In genomic region chr7:73738612-73739386, GRCh38 we compare ENCODE assay signal across 8 cellular contexts. TPM values are rescaled to one million over a fixed set of nuclear protein-coding genes. Genes with fewer than 3 reads are reported as not detected.
DNase-seq lines count a peak whose midpoint lies in the region; ATAC-seq and TF ChIP-seq lines count a peak whose summit lies in the region.

A gene with protein sequence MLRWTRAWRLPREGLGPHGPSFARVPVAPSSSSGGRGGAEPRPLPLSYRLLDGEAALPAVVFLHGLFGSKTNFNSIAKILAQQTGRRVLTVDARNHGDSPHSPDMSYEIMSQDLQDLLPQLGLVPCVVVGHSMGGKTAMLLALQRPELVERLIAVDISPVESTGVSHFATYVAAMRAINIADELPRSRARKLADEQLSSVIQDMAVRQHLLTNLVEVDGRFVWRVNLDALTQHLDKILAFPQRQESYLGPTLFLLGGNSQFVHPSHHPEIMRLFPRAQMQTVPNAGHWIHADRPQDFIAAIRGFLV (minus strand): TSS chr7:73738802. CDS start chr7:73738770, 32 bp downstream.

- H3K27ac ChIP-seq in SJSA1, result peak within 1 kb of the TSS; percentile 53
- peak within 1 kb of the TSS; percentile 76 for H3K27ac ChIP-seq in foreskin keratinocyte

- DNase-seq in GF-D8 (lab: John Stamatoyannopoulos, UW), result peak; percentile 74
- peak; percentile 99 for DNase-seq in HEK293T (ENCODE audit: extremely low spot score)
- peak; percentile 90 for DNase-seq in MV-4-11 (lab: John Stamatoyannopoulos, UW)
- DNase-seq in SJSA1 (ENCODE audit: low read depth in 1 of 2, low spot score in 2 of 2), result peak; percentile 87 to 98
- DNase-seq in activated naive CD4-positive, alpha-beta T cell (lab: John Stamatoyannopoulos, UW), result peak; percentile 99 to 100 (median 99)
- peak; percentile 68 to 89 for DNase-seq in foreskin keratinocyte
- DNase-seq in stromal cell of bone marrow (ENCODE audit: low read depth), result peak; percentile 84

- H3K27me3 ChIP-seq in SJSA1 (replicated peaks), result no peaks in the 10 kb centered on the region
- H3K27me3 ChIP-seq in foreskin keratinocyte, result no peaks in the 10 kb centered on the region
- no peaks in the 10 kb centered on the region for H3K27me3 ChIP-seq in neuron (ENCODE audit: insufficient read depth, low read length)

- CTCF ChIA-PET in HEK293T (lab: Yijun Ruan, JAX), result interaction anchor here (0.7 to 1.4 kb wide), 3 partner anchors 10 to 110 kb away, joined by 5 read pairs; partner anchors contain the start of gene METTL27

- H3K4me3 ChIP-seq in SJSA1 (peak within 1 kb of the TSS; percentile 61), neuron (ENCODE audit: low read length) (peak within 1 kb of the TSS; percentile 60)

- peaks cover 25% of the 10 kb centered on the region for H3K4me1 ChIP-seq in SJSA1 (replicated peaks)
- H3K4me1 ChIP-seq in foreskin keratinocyte, result no peaks in the 10 kb centered on the region
- peaks cover 33% of the 10 kb centered on the region for H3K4me1 ChIP-seq in neuron (ENCODE audit: insufficient read depth, low read length)

- POLR2A ChIA-PET in HEK293T (lab: Yijun Ruan, JAX), result interaction anchor here (0.6 to 2.9 kb wide), 25 partner anchors 9 to 216 kb away, joined by 3 to 13 read pairs (median 4); partner anchors contain the start of genes BAZ1B, CLDN3, METTL27 and STX1A

- ATAC-seq in foreskin keratinocyte, result peak; percentile 80

- TF ChIP-seq CTCF in foreskin keratinocyte (conservative IDR thresholded peaks at IDR 0.05), result no peak

- H3K36me3 ChIP-seq in SJSA1 (peaks cover 32% of the 10 kb centered on the region), neuron (ENCODE audit: insufficient read depth, low read length) (peaks cover 10% of the 10 kb centered on the region)

- no peaks in the 10 kb centered on the region for H3K9me3 ChIP-seq in SJSA1 (replicated peaks)
- H3K9me3 ChIP-seq in neuron (ENCODE audit: low read length), result no peaks in the 10 kb centered on the region

- H2AFZ ChIP-seq in neuron (ENCODE audit: low read depth, low read length), result peak within 1 kb of the TSS; percentile 75

TF ChIP-seq in HEK293T, 16 proteins besides CTCF, POLR2A, EP300 and RAD21:
- TF ChIP-seq L3MBTL2 (conservative IDR thresholded peaks at IDR 0.05) (peak; percentile 65), HDGF (IDR thresholded peaks at IDR 0.05; ENCODE audit: borderline replicate concordance) (no peak), SUZ12 (IDR thresholded peaks at IDR 0.05) (no peak)

RNA-seq across cellular contexts. Expression of the gene that starts here (rescaled TPM):
- total RNA-seq in SJSA1 (2014; rRNA removed; shearing (Covaris generic)), result 23.6 and 25.8 TPM in 2 replicates
- total RNA-seq in foreskin keratinocyte, result 24.0 and 25.2 TPM in 2 replicates
- polyA plus RNA-seq in foreskin keratinocyte, result 34.2 and 34.5 TPM in 2 replicates

Comparison
In these comparisons a context has a peak if more than half of its experiments do, and no peak if none do; other contexts are left out.
1. Peak in every context shown above with its lines: DNase-seq, ATAC-seq, H3K4me3 ChIP-seq and H3K27ac ChIP-seq.